In the genomic region with DNA sequence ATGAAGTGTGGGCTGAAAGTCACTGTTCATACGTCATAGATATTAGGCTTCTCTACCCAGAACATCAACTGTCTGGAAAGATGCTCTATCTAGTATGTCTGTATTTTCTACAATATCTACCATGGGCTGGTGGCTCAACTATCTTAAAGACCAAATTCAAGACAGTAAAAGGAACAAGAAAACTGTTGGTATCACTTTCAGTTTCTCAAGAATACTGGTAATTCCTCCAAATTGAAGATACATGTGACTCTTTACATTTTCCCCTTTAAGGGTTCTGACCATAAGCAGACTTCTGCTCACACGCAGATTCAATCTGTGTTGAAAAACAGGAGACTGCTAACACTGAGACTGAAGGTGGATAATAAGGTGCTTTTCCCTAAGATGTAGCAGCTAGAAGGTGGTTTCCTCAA, we compare ENCODE assay signal across 10 cellular contexts. TPM values are rescaled to one million over a fixed set of nuclear protein-coding genes. Genes with fewer than 3 reads are reported as not detected.
A peak's percentile ranks its signal among the peaks of the same experiment; 100 is the strongest.
DNase-seq lines count a peak whose midpoint lies in the region; ATAC-seq and TF ChIP-seq lines count a peak whose summit lies in the region.
"Had no signal": no experiment of that assay in that cellular context is flagged by ENCODE, and none has a peak within 500 bp of the region (broad histone marks: within the 10 kb centered on the region; RNA-seq: fewer than 3 reads in every experiment).

No MANE protein-coding gene starts in this region.

- H3K36me3 ChIP-seq in colonic mucosa: no peaks in the 10 kb centered on the region
- no peaks in the 10 kb centered on the region for H3K36me3 ChIP-seq in smooth muscle cell (ENCODE audit: low read depth)

- intact Hi-C loops in CD4-positive, alpha-beta T cell (cut with DNase I, micrococcal nuclease): loop anchor here in 1 of 2 experiments (2.0 kb wide), 1 partner anchor 15 kb away; no protein-coding TSS in a partner anchor
- intact Hi-C loops in colonic mucosa (cut with DNase I): no loop called here
- intact Hi-C loops in posterior cingulate gyrus (cut with DNase I): no loop called here

- H3K4me1 ChIP-seq in colonic mucosa (no peaks in the 10 kb centered on the region), smooth muscle cell (ENCODE audit: low read depth) (no peaks in the 10 kb centered on the region)

- peaks cover 93% of the 10 kb centered on the region for H3K4me1 Mint-ChIP-seq in CD4-positive, alpha-beta T cell (ENCODE audit: low read depth)

- no peaks in the 10 kb centered on the region for H3K27me3 ChIP-seq in CD4-positive, alpha-beta T cell (ENCODE audit: control insufficient read depth, insufficient read depth, low read length)
- H3K27me3 ChIP-seq in colonic mucosa (no peaks in the 10 kb centered on the region), smooth muscle cell (ENCODE audit: low read depth) (no peaks in the 10 kb centered on the region)

- DNase-seq in CD4-positive, alpha-beta T cell: no peak
- DNase-seq in GM20000 (ENCODE audit: low spot score): peak; percentile 53
- DNase-seq in colonic mucosa: no peak
- no peak for DNase-seq in foreskin fibroblast
- DNase-seq in smooth muscle cell (lab: John Stamatoyannopoulos, UW; ENCODE audit: unreplicated experiment): no peak
- DNase-seq in posterior cingulate gyrus: no peak
- DNase-seq in NK-92 treated with Interleukin-12 subunit alpha and Interleukin-12 subunit beta, amount 100 ng/mL, for 24 hours (lab: John Stamatoyannopoulos, UW): no peak
- DNase-seq: DND-41 had no signal

- peak overlapping the region; percentile 81 for H3K27ac ChIP-seq in CD4-positive, alpha-beta T cell (ENCODE audit: low read depth, low read length)
- H3K27ac ChIP-seq in colonic mucosa (peak overlapping the region; percentile 23), smooth muscle cell (ENCODE audit: low read depth) (no peak overlapping the region)

- WGBS in smooth muscle cell (ENCODE audit: low lambda C conversion rate): 94% methylated on average over 2 of the region's 2 CpGs

- peaks cover 4% of the 10 kb centered on the region for H3F3A ChIP-seq in smooth muscle cell (ENCODE audit: low read depth)

- TF ChIP-seq CTCF in CD4-positive, alpha-beta T cell (IDR thresholded peaks at IDR 0.05): no peak
- no peak for TF ChIP-seq CTCF in GM20000 (IDR thresholded peaks at IDR 0.05; ENCODE audit: extremely low read depth, missing control alignments)
- TF ChIP-seq CTCF in colonic mucosa (IDR thresholded peaks at IDR 0.05): no peak
- no peak for TF ChIP-seq CTCF in foreskin fibroblast (IDR thresholded peaks at IDR 0.05; ENCODE audit: low read depth, low read length)
- TF ChIP-seq CTCF in smooth muscle cell (IDR thresholded peaks at IDR 0.05; ENCODE audit: borderline replicate concordance, insufficient read depth, poor library complexity, severe bottlenecking): no peak

- peak; percentile 21 for ATAC-seq in CD4-positive, alpha-beta T cell (ENCODE audit: poor library complexity)
- ATAC-seq in HG03558 (IDR thresholded peaks at IDR 0.05; ENCODE audit: extremely low read depth, unreplicated experiment): peak; percentile 29
- ATAC-seq: Panc1 had no signal

- no peak overlapping the region for H3K4me2 ChIP-seq in smooth muscle cell

- H3K9me3 ChIP-seq in CD4-positive, alpha-beta T cell (ENCODE audit: control insufficient read depth, low read length): no peaks in the 10 kb centered on the region
- no peaks in the 10 kb centered on the region for H3K9me3 ChIP-seq in colonic mucosa
- H3K9me3 ChIP-seq in smooth muscle cell (replicated peaks; ENCODE audit: low read depth): no peaks in the 10 kb centered on the region

- peaks cover 2% of the 10 kb centered on the region for H3K9me3 Mint-ChIP-seq in CD4-positive, alpha-beta T cell

- H3K27me3 Mint-ChIP-seq in CD4-positive, alpha-beta T cell: no peaks in the 10 kb centered on the region

- no peak overlapping the region for H2AFZ ChIP-seq in smooth muscle cell (ENCODE audit: low read depth)

- H3K27ac Mint-ChIP-seq in CD4-positive, alpha-beta T cell: peak overlapping the region; percentile 93

- peaks cover 99% of the 10 kb centered on the region for H3K79me2 ChIP-seq in smooth muscle cell (ENCODE audit: low read depth)

- POLR2A ChIA-PET in CD4-positive, alpha-beta T cell (lab: Charles Lee): interaction anchor here (1.0 to 4.4 kb wide), 12 partner anchors 8 to 89 kb away, joined by 3 to 30 read pairs (median 5); a partner anchor contains a TSS

- CTCF ChIA-PET in CD4-positive, alpha-beta T cell (lab: Charles Lee): interaction anchor here (0.9 to 4.3 kb wide), 7 partner anchors 9 to 51 kb away, joined by 3 to 23 read pairs (median 5); no protein-coding TSS in a partner anchor

- H4K20me1 ChIP-seq in smooth muscle cell (ENCODE audit: low read depth): peaks cover 100% of the 10 kb centered on the region

- peak overlapping the region; percentile 67 for H3K4me3 Mint-ChIP-seq in CD4-positive, alpha-beta T cell

- H3K4me3 ChIP-seq in colonic mucosa (no peak overlapping the region), foreskin fibroblast (ENCODE audit: low read depth in 1 of 2, low read length in 2 of 2) (no peak overlapping the region), smooth muscle cell (no peak overlapping the region)

- no peak overlapping the region for H3K9ac ChIP-seq in colonic mucosa (ENCODE audit: low read depth in 2 of 2, low read length in 2 of 2)
- H3K9ac ChIP-seq in smooth muscle cell (ENCODE audit: low read depth): no peak overlapping the region

- peaks cover 64% of the 10 kb centered on the region for H3K36me3 Mint-ChIP-seq in CD4-positive, alpha-beta T cell (ENCODE audit: low read depth)

RNA-seq across cellular contexts. Expression of a gene that starts 24.2 kb away (rescaled TPM):
- total RNA-seq in CD4-positive, alpha-beta T cell: 100 to 1,000 TPM; 378 to 390 TPM
- total RNA-seq in colonic mucosa (100 to 1,000 TPM in 1 of 2 donors, 10 to 100 TPM in 1; 77.0 to 144 TPM), smooth muscle cell (49.8 and 82.1 TPM in 2 replicates)
- 39.2 and 42.1 TPM in 2 replicates for polyA plus RNA-seq in smooth muscle cell
